Comparison of ENCODE assay signal across 1 cellular context in genomic region chr7:73557397-73558257, GRCh38.
TF ChIP-seq lines count a peak whose summit lies in the region.

TSS of gene BCL7B (minus strand) at chr7:73557690. CDS start at chr7:73557578, 112 bp downstream.

TF ChIP-seq in HepG2, 621 proteins besides CTCF, POLR2A, EP300 and RAD21 (continued from another document):
- peak; percentile 84 for TF ChIP-seq ZNF280D (CRISPR knock-in tag; IDR thresholded peaks at IDR 0.05)
- TF ChIP-seq, protein P1, sequence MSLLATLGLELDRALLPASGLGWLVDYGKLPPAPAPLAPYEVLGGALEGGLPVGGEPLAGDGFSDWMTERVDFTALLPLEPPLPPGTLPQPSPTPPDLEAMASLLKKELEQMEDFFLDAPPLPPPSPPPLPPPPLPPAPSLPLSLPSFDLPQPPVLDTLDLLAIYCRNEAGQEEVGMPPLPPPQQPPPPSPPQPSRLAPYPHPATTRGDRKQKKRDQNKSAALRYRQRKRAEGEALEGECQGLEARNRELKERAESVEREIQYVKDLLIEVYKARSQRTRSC (CRISPR knock-in tag; IDR thresholded peaks at IDR 0.05; ENCODE audit: low read depth), result peak; percentile 89; the same call in 1 of the 2 replicates
- no peak for TF ChIP-seq ZNF24 (IDR thresholded peaks at IDR 0.05)
- no peak; the same call in 1 of the 2 replicates for TF ChIP-seq MZF1 (CRISPR knock-in tag; IDR thresholded peaks at IDR 0.05; ENCODE audit: borderline replicate concordance)
- no peak for TF ChIP-seq ZFP36 (IDR thresholded peaks at IDR 0.05; ENCODE audit: borderline replicate concordance, low read depth, low read length, partially characterized antibody)
- TF ChIP-seq, protein P2, sequence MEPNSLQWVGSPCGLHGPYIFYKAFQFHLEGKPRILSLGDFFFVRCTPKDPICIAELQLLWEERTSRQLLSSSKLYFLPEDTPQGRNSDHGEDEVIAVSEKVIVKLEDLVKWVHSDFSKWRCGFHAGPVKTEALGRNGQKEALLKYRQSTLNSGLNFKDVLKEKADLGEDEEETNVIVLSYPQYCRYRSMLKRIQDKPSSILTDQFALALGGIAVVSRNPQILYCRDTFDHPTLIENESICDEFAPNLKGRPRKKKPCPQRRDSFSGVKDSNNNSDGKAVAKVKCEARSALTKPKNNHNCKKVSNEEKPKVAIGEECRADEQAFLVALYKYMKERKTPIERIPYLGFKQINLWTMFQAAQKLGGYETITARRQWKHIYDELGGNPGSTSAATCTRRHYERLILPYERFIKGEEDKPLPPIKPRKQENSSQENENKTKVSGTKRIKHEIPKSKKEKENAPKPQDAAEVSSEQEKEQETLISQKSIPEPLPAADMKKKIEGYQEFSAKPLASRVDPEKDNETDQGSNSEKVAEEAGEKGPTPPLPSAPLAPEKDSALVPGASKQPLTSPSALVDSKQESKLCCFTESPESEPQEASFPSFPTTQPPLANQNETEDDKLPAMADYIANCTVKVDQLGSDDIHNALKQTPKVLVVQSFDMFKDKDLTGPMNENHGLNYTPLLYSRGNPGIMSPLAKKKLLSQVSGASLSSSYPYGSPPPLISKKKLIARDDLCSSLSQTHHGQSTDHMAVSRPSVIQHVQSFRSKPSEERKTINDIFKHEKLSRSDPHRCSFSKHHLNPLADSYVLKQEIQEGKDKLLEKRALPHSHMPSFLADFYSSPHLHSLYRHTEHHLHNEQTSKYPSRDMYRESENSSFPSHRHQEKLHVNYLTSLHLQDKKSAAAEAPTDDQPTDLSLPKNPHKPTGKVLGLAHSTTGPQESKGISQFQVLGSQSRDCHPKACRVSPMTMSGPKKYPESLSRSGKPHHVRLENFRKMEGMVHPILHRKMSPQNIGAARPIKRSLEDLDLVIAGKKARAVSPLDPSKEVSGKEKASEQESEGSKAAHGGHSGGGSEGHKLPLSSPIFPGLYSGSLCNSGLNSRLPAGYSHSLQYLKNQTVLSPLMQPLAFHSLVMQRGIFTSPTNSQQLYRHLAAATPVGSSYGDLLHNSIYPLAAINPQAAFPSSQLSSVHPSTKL (CRISPR knock-in tag; IDR thresholded peaks at IDR 0.05), result no peak; the same call in 1 of the 2 replicates
- peak; percentile 34; the same call in 1 of the 2 replicates for TF ChIP-seq GATAD2A (CRISPR knock-in tag; IDR thresholded peaks at IDR 0.05)
- TF ChIP-seq ZFP36L2 (CRISPR knock-in tag; IDR thresholded peaks at IDR 0.05), result no peak
- no peak for TF ChIP-seq GMEB2 (CRISPR knock-in tag; IDR thresholded peaks at IDR 0.05; ENCODE audit: low read depth)
- TF ChIP-seq FOXK2 (IDR thresholded peaks at IDR 0.05), result no peak
- TF ChIP-seq MTA3 (CRISPR knock-in tag; IDR thresholded peaks at IDR 0.05), result no peak
- TF ChIP-seq THAP7 (CRISPR knock-in tag; IDR thresholded peaks at IDR 0.05), result peak; percentile 94
- no peak; the same call in 1 of the 2 replicates for TF ChIP-seq ZNF343 (CRISPR knock-in tag; IDR thresholded peaks at IDR 0.05)
- no peak; the same call in 1 of the 2 replicates for TF ChIP-seq ZZZ3 (CRISPR knock-in tag; IDR thresholded peaks at IDR 0.05; ENCODE audit: borderline replicate concordance)
- TF ChIP-seq, protein P3, sequence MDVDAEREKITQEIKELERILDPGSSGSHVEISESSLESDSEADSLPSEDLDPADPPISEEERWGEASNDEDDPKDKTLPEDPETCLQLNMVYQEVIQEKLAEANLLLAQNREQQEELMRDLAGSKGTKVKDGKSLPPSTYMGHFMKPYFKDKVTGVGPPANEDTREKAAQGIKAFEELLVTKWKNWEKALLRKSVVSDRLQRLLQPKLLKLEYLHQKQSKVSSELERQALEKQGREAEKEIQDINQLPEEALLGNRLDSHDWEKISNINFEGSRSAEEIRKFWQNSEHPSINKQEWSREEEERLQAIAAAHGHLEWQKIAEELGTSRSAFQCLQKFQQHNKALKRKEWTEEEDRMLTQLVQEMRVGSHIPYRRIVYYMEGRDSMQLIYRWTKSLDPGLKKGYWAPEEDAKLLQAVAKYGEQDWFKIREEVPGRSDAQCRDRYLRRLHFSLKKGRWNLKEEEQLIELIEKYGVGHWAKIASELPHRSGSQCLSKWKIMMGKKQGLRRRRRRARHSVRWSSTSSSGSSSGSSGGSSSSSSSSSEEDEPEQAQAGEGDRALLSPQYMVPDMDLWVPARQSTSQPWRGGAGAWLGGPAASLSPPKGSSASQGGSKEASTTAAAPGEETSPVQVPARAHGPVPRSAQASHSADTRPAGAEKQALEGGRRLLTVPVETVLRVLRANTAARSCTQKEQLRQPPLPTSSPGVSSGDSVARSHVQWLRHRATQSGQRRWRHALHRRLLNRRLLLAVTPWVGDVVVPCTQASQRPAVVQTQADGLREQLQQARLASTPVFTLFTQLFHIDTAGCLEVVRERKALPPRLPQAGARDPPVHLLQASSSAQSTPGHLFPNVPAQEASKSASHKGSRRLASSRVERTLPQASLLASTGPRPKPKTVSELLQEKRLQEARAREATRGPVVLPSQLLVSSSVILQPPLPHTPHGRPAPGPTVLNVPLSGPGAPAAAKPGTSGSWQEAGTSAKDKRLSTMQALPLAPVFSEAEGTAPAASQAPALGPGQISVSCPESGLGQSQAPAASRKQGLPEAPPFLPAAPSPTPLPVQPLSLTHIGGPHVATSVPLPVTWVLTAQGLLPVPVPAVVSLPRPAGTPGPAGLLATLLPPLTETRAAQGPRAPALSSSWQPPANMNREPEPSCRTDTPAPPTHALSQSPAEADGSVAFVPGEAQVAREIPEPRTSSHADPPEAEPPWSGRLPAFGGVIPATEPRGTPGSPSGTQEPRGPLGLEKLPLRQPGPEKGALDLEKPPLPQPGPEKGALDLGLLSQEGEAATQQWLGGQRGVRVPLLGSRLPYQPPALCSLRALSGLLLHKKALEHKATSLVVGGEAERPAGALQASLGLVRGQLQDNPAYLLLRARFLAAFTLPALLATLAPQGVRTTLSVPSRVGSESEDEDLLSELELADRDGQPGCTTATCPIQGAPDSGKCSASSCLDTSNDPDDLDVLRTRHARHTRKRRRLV (CRISPR knock-in tag; IDR thresholded peaks at IDR 0.05), result peak; percentile 75; the same call in 1 of the 2 replicates
- peak; percentile 91; the same call in 1 of the 2 replicates for TF ChIP-seq ZNF670 (CRISPR knock-in tag; IDR thresholded peaks at IDR 0.05; ENCODE audit: borderline replicate concordance)
- TF ChIP-seq KDM2A (CRISPR knock-in tag; IDR thresholded peaks at IDR 0.05; ENCODE audit: borderline replicate concordance, low read depth), result peak; percentile 23; the same call in 1 of the 2 replicates
- peak; percentile 97 for TF ChIP-seq ZNF605 (CRISPR knock-in tag; IDR thresholded peaks at IDR 0.05)
